In the genomic region with DNA sequence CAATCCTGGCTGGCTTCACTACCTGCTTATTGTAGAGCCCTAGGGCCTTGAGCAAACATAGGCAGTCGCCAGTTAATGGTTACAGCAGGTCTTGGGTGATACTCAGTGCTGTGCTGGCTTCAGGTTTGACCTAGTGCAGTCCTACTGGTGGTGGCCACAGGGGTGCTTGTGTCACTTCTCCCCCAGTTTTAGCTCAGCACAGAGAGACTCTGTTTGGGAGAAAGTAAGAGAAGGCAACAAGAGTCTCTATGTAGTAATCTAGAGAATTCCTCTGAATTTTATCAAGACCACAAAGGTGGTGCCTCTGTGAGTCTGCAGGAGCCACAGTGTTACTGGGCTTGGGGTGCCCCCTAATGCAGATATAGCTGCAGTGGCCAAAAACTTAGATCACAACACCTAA, we compare ENCODE assay signal across 7 cellular contexts.
"Had no signal": no experiment of that assay in that cellular context is flagged by ENCODE, and none has a peak within 500 bp of the region (broad histone marks: within the 10 kb centered on the region; RNA-seq: fewer than 3 reads in every experiment).

No MANE protein-coding gene starts in this region.

- DNase-seq: GM23248, H9, HCEC 1CT had no signal

- H3K27me3 Mint-ChIP-seq: IgD-negative memory B cell had no signal

- H3K27ac ChIP-seq: GM23248 had no signal

- H3K9me3 Mint-ChIP-seq: H9, IgD-negative memory B cell had no signal

- H3K4me3 ChIP-seq: GM23248 had no signal

- H3K27ac Mint-ChIP-seq: H9, IgD-negative memory B cell had no signal

- H3K9ac ChIP-seq: GM23248 had no signal

- H2AFZ ChIP-seq: GM23248 had no signal

- H3K4me3 Mint-ChIP-seq: H9, IgD-negative memory B cell had no signal

- FAIRE-seq: H1, H54, HTR-8/SVneo had no signal
